15 cellular contexts compared by ENCODE assay signal in the genomic region with DNA sequence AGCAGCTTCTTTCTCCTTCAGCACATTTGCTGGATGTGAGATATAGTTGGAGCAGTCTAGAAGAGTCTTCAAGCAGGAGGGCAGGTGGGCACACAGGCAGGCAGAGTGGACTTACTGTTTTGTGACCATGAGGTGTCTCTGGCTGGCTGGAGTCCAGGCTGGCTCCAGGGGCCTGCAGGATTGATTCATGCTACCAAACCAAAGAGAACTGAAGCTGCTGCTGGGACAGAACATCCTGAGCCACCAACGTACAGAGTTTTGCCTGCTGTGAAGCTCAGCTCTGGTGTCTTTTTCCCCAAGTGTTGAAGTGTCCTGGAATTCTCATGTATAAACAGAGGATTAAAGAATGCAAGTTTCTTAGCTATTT. TPM values are rescaled to one million over a fixed set of nuclear protein-coding genes. Genes with fewer than 3 reads are reported as not detected.
DNase-seq lines count a peak whose midpoint lies in the region; FAIRE-seq and TF ChIP-seq lines count a peak whose summit lies in the region.
"Had no signal": no experiment of that assay in that cellular context is flagged by ENCODE, and none has a peak within 500 bp of the region (broad histone marks: within the 10 kb centered on the region; RNA-seq: fewer than 3 reads in every experiment).

No MANE protein-coding gene starts in this region.

- no peaks in the 10 kb centered on the region for H3K36me3 ChIP-seq in ACC112 (ENCODE audit: insufficient read depth, low read length)
- no peaks in the 10 kb centered on the region for H3K36me3 ChIP-seq in HUES48 (ENCODE audit: control insufficient read depth, insufficient read depth, low read length)
- H3K36me3 ChIP-seq in bronchial epithelial cell (ENCODE audit: control insufficient read depth, insufficient read depth, low read length), result no peaks in the 10 kb centered on the region
- no peaks in the 10 kb centered on the region for H3K36me3 ChIP-seq in muscle layer of duodenum (ENCODE audit: control insufficient read depth in 1 of 2, insufficient read depth in 2 of 2, low read length in 2 of 2)
- H3K36me3 ChIP-seq: colonic mucosa, esophagus squamous epithelium had no signal

- no peaks in the 10 kb centered on the region for H3K9me3 Mint-ChIP-seq in activated T-helper 2 cell treated with anti-CD3 and anti-CD28 coated beads, Interferon-gamma antibody, Interleukin-2, Interleukin-4, amounts not matched to agents 10 μg/mL and 5 μg/mL and 100 μg/mL, durations not matched to agents 14 hours and 24 hours and 36 hours
- H3K9me3 Mint-ChIP-seq: neural crest cell had no signal

- intact Hi-C loops in activated T-helper 2 cell treated with anti-CD3 and anti-CD28 coated beads, Interferon-gamma antibody, Interleukin-2, Interleukin-4, amounts not matched to agents 10 μg/mL and 5 μg/mL and 100 μg/mL, durations not matched to agents 14 hours and 24 hours and 36 hours (cut with micrococcal nuclease), result no loop called here

- H3K36me3 Mint-ChIP-seq in activated T-helper 2 cell treated with anti-CD3 and anti-CD28 coated beads, Interferon-gamma antibody, Interleukin-2, Interleukin-4, amounts not matched to agents 10 μg/mL and 5 μg/mL and 100 μg/mL, durations not matched to agents 14 hours and 24 hours and 36 hours (ENCODE audit: low read depth), result no peaks in the 10 kb centered on the region

- no peak overlapping the region for H3K27ac Mint-ChIP-seq in activated T-helper 2 cell treated with anti-CD3 and anti-CD28 coated beads, Interferon-gamma antibody, Interleukin-2, Interleukin-4, amounts not matched to agents 10 μg/mL and 5 μg/mL and 100 μg/mL, durations not matched to agents 14 hours and 24 hours and 36 hours

- no peak overlapping the region for H3K9ac ChIP-seq in HUES48 (ENCODE audit: low read depth, low read length)

- H3K4me3 Mint-ChIP-seq in activated T-helper 2 cell treated with anti-CD3 and anti-CD28 coated beads, Interferon-gamma antibody, Interleukin-2, Interleukin-4, amounts not matched to agents 10 μg/mL and 5 μg/mL and 100 μg/mL, durations not matched to agents 14 hours and 24 hours and 36 hours (ENCODE audit: low read depth), result no peak overlapping the region
- H3K4me3 Mint-ChIP-seq: neural crest cell had no signal

- peak; percentile 27 for DNase-seq in bronchial epithelial cell (ENCODE audit: low read depth)
- no peak for DNase-seq in RKO (ENCODE audit: low spot score)
- DNase-seq in activated T-helper 2 cell treated with anti-CD3 and anti-CD28 coated beads, Interferon-gamma antibody, Interleukin-2, Interleukin-4, amounts not matched to agents 10 μg/mL and 5 μg/mL and 100 μg/mL, durations not matched to agents 14 hours and 24 hours and 36 hours (ENCODE audit: low spot score), result no peak
- no peak for DNase-seq in NCI-H345 treated with DMSO at 0.1 percent for 48 hours (lab: John Stamatoyannopoulos, UW; ENCODE audit: unreplicated experiment)
- DNase-seq in SW 1271 (lab: John Stamatoyannopoulos, UW), result no peak
- DNase-seq: colonic mucosa; esophagus squamous epithelium; KBM-7; NCI-H1092 treated with DMSO at 0.1 percent for 48 hours; stimulated activated naive CD4-positive, alpha-beta T cell treated with Interleukin-2 at 50 U/mL for 16 hours had no signal

- H3K79me2 ChIP-seq in ACC112 (ENCODE audit: control insufficient read depth, insufficient read depth, low read length, unreplicated experiment), result peaks cover 6% of the 10 kb centered on the region

- FAIRE-seq in bronchial epithelial cell (lab: Jason Lieb, UNC), result no peak
- FAIRE-seq: H54 had no signal

- no peaks in the 10 kb centered on the region for H3K9me3 ChIP-seq in HUES48 (ENCODE audit: control insufficient read depth, insufficient read depth, low read length)
- H3K9me3 ChIP-seq in muscle layer of duodenum (ENCODE audit: control insufficient read depth in 1 of 2, low read length in 2 of 2), result no peaks in the 10 kb centered on the region
- H3K9me3 ChIP-seq: colonic mucosa, esophagus squamous epithelium had no signal

- H3K27ac ChIP-seq in ACC112 (ENCODE audit: low read depth, low read length) (no peak overlapping the region), HUES48 (ENCODE audit: low read depth, low read length) (peak overlapping the region; percentile 23), muscle layer of duodenum (ENCODE audit: low read length) (peak overlapping the region; percentile 65)
- H3K27ac ChIP-seq: esophagus squamous epithelium had no signal

- H3K4me1 Mint-ChIP-seq in activated T-helper 2 cell treated with anti-CD3 and anti-CD28 coated beads, Interferon-gamma antibody, Interleukin-2, Interleukin-4, amounts not matched to agents 10 μg/mL and 5 μg/mL and 100 μg/mL, durations not matched to agents 14 hours and 24 hours and 36 hours (ENCODE audit: low read depth), result peaks cover 21% of the 10 kb centered on the region

- H3K4me1 ChIP-seq in ACC112 (ENCODE audit: control insufficient read depth, insufficient read depth, low read length, unreplicated experiment), result peaks cover 49% of the 10 kb centered on the region
- H3K4me1 ChIP-seq in HUES48 (ENCODE audit: control insufficient read depth, insufficient read depth, low read length), result peaks cover 17% of the 10 kb centered on the region
- peaks cover 16 to 31% of the 10 kb centered on the region in 2 donors for H3K4me1 ChIP-seq in muscle layer of duodenum (ENCODE audit: control insufficient read depth in 1 of 2, insufficient read depth in 2 of 2, low read length in 2 of 2)

- no peak overlapping the region for H2AFZ ChIP-seq in ACC112 (ENCODE audit: low read length, unreplicated experiment)

- no peaks in the 10 kb centered on the region for H3K27me3 Mint-ChIP-seq in activated T-helper 2 cell treated with anti-CD3 and anti-CD28 coated beads, Interferon-gamma antibody, Interleukin-2, Interleukin-4, amounts not matched to agents 10 μg/mL and 5 μg/mL and 100 μg/mL, durations not matched to agents 14 hours and 24 hours and 36 hours (ENCODE audit: low read depth)

- H3K27me3 ChIP-seq in ACC112 (ENCODE audit: insufficient read depth, low read length) (no peaks in the 10 kb centered on the region), HUES48 (ENCODE audit: control insufficient read depth, insufficient read depth, low read length) (no peaks in the 10 kb centered on the region), bronchial epithelial cell (ENCODE audit: control insufficient read depth, insufficient read depth, low read length) (no peaks in the 10 kb centered on the region), muscle layer of duodenum (ENCODE audit: low read depth, low read length) (no peaks in the 10 kb centered on the region)
- H3K27me3 ChIP-seq: colonic mucosa, esophagus squamous epithelium had no signal

- no peak for TF ChIP-seq CTCF in bronchial epithelial cell (IDR thresholded peaks at IDR 0.05; ENCODE audit: insufficient read depth, low read length, severe bottlenecking)

- H3K4me3 ChIP-seq in ACC112 (ENCODE audit: low read depth, low read length), result peak overlapping the region; percentile 18; the same call in 1 of the 2 replicates
- no peak overlapping the region for H3K4me3 ChIP-seq in HUES48 (ENCODE audit: low read depth, low read length)
- no peak overlapping the region for H3K4me3 ChIP-seq in bronchial epithelial cell (ENCODE audit: low read depth, low read length)
- no peak overlapping the region for H3K4me3 ChIP-seq in muscle layer of duodenum (ENCODE audit: low read depth in 1 of 2, low read length in 2 of 2)
- H3K4me3 ChIP-seq: colonic mucosa, esophagus squamous epithelium had no signal

RNA-seq across cellular contexts. Expression of a gene that starts 45.7 kb away (rescaled TPM):
- 22.4 and 25.5 TPM in 2 replicates for total RNA-seq in bronchial epithelial cell
- total RNA-seq in activated T-helper 2 cell treated with anti-CD3 and anti-CD28 coated beads, Interferon-gamma antibody, Interleukin-2, Interleukin-4, amounts not matched to agents 10 μg/mL and 5 μg/mL and 100 μg/mL, durations not matched to agents 14 hours and 24 hours and 36 hours, result 9.2 and 11.3 TPM in 2 replicates
